ENCODE assay signal across 1 cellular context in the genomic region with DNA sequence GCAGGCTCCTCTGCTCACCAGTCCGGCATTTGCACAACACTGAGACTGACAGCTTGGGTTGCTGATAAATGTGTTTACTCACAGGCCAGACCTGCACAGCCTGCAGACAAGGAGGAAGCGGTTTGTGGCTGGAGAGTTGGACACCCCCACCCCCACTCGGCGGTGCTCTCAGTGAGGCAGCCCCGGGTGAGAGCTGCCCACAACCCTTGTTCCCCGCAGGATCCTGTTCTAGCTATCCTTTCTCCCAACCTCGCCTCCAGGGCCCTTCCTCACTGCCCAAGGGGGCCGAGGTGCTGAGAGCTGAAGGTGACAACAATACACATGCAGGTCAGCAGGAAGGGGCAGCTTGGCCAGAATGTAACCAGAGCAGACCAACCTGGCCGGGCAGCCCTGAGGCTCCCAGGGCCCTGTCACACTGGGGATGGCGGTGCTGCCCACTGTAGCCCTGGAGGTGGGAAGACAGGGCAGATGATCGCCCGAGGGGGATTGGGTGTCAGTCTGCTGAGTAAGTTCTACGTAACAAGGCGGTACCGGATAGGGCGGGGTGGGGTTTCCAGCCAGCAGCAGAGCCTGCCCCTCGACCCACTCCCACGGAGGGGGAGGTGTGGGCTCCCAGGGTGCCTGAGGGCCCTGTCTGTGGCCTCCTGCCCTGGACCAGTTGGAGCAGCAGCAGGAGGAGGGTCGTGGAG.
TF ChIP-seq lines count a peak whose summit lies in the region.

No MANE protein-coding gene starts in this region.

TF ChIP-seq in WTC11, 78 proteins besides CTCF, POLR2A, EP300 and RAD21 (continued from another document):
- TF ChIP-seq, protein P1, sequence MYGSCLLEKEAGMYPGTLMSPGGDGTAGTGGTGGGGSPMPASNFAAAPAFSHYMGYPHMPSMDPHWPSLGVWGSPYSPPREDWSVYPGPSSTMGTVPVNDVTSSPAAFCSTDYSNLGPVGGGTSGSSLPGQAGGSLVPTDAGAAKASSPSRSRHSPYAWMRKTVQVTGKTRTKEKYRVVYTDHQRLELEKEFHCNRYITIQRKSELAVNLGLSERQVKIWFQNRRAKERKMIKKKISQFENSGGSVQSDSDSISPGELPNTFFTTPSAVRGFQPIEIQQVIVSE (CRISPR knock-in tag; IDR thresholded peaks at IDR 0.05; ENCODE audit: borderline replicate concordance) = no peak
- TF ChIP-seq TP53 (CRISPR knock-in tag; IDR thresholded peaks at IDR 0.05) = no peak
- no peak for TF ChIP-seq NR3C1 (CRISPR knock-in tag; conservative IDR thresholded peaks at IDR 0.05; ENCODE audit: low read depth)
- no peak for TF ChIP-seq NFYB (CRISPR knock-in tag; conservative IDR thresholded peaks at IDR 0.05; ENCODE audit: low read depth)
- no peak for TF ChIP-seq RELA (CRISPR knock-in tag; IDR thresholded peaks at IDR 0.05; ENCODE audit: borderline replicate concordance)
- no peak for TF ChIP-seq ZNF396 (CRISPR knock-in tag; IDR thresholded peaks at IDR 0.05; ENCODE audit: borderline replicate concordance)
